8 cellular contexts compared by ENCODE assay signal in genomic region chr4:73729534-73730165, GRCh38. TPM values are rescaled to one million over a fixed set of nuclear protein-coding genes. Genes with fewer than 3 reads are reported as not detected.
DNase-seq lines count a peak whose midpoint lies in the region; ATAC-seq and TF ChIP-seq lines count a peak whose summit lies in the region.

No MANE protein-coding gene starts in this region.

- TF ChIP-seq EP300 in gastroesophageal sphincter (IDR thresholded peaks at IDR 0.05) = no peak

- ATAC-seq in HG02852 (IDR thresholded peaks at IDR 0.05; ENCODE audit: unreplicated experiment) (peak; percentile 56), gastroesophageal sphincter (peak; percentile 86)

- H3K4me2 ChIP-seq in parathyroid adenoma (ENCODE audit: low read length) = no peak overlapping the region

- H3K27me3 ChIP-seq in gastroesophageal sphincter (no peaks in the 10 kb centered on the region), parathyroid adenoma (ENCODE audit: control insufficient read depth, insufficient read depth, low read length) (no peaks in the 10 kb centered on the region)

- H3K9me3 ChIP-seq in gastroesophageal sphincter = no peaks in the 10 kb centered on the region
- no peaks in the 10 kb centered on the region for H3K9me3 ChIP-seq in parathyroid adenoma (ENCODE audit: control insufficient read depth, low read length)

- H2AFZ ChIP-seq in parathyroid adenoma = no peak overlapping the region

- H3K4me3 ChIP-seq in gastroesophageal sphincter (no peak overlapping the region), parathyroid adenoma (ENCODE audit: low read depth, low read length) (no peak overlapping the region)

- peak; percentile 78 for DNase-seq in ACHN
- peak; percentile 27 for DNase-seq in NCI-H1694 (lab: John Stamatoyannopoulos, UW)
- peak; percentile 45 for DNase-seq in UCSD-AML1 (lab: John Stamatoyannopoulos, UW; ENCODE audit: unreplicated experiment)
- no peak for DNase-seq in OCI-M2 (lab: John Stamatoyannopoulos, UW; ENCODE audit: unreplicated experiment)

- in situ Hi-C loops in ACHN (cut with HindIII; ENCODE audit: low pct_ligation_motif_present, low pct_unique_long_range_greater_than_20kb, low sequenced_read_pairs) = no loop called here

- H3K27ac ChIP-seq in gastroesophageal sphincter = no peak overlapping the region
- no peak overlapping the region for H3K27ac ChIP-seq in parathyroid adenoma

- no peak for TF ChIP-seq POLR2A in gastroesophageal sphincter (IDR thresholded peaks at IDR 0.05)

- peak; percentile 79 for TF ChIP-seq CTCF in GM12873 (IDR thresholded peaks at IDR 0.05; ENCODE audit: insufficient read depth, low read depth, low read length, missing control alignments)
- peak; percentile 59 to 84 (median 74) for TF ChIP-seq CTCF in gastroesophageal sphincter (IDR thresholded peaks at IDR 0.05)
- peak; percentile 48 for TF ChIP-seq CTCF in parathyroid adenoma (IDR thresholded peaks at IDR 0.05)

- H3K36me3 ChIP-seq in gastroesophageal sphincter (no peaks in the 10 kb centered on the region), parathyroid adenoma (ENCODE audit: control insufficient read depth, insufficient read depth, low read length) (no peaks in the 10 kb centered on the region)

- no peak overlapping the region for H3K9ac ChIP-seq in parathyroid adenoma

- 19 to 40% methylated on average over 3 of the region's 3 CpGs for WGBS in gastroesophageal sphincter (ENCODE audit: low coverage in 1 of 2), 2 donors

- H3K4me1 ChIP-seq in gastroesophageal sphincter (peaks cover 0 to 3% (median 0%) of the 10 kb centered on the region in 3 donors), parathyroid adenoma (no peaks in the 10 kb centered on the region)

- H3K79me2 ChIP-seq in parathyroid adenoma = no peaks in the 10 kb centered on the region

RNA-seq across cellular contexts. Expression of gene CXCL8, which starts 10.7 kb away (rescaled TPM):
- 1 to 10 TPM in 2 of 4 donors, under 1 TPM in 1, not detected in 1; 0.62 to 1.9 (median 1.2) TPM for total RNA-seq in gastroesophageal sphincter
